Comparison of ENCODE assay signal across 8 cellular contexts in the genomic region with DNA sequence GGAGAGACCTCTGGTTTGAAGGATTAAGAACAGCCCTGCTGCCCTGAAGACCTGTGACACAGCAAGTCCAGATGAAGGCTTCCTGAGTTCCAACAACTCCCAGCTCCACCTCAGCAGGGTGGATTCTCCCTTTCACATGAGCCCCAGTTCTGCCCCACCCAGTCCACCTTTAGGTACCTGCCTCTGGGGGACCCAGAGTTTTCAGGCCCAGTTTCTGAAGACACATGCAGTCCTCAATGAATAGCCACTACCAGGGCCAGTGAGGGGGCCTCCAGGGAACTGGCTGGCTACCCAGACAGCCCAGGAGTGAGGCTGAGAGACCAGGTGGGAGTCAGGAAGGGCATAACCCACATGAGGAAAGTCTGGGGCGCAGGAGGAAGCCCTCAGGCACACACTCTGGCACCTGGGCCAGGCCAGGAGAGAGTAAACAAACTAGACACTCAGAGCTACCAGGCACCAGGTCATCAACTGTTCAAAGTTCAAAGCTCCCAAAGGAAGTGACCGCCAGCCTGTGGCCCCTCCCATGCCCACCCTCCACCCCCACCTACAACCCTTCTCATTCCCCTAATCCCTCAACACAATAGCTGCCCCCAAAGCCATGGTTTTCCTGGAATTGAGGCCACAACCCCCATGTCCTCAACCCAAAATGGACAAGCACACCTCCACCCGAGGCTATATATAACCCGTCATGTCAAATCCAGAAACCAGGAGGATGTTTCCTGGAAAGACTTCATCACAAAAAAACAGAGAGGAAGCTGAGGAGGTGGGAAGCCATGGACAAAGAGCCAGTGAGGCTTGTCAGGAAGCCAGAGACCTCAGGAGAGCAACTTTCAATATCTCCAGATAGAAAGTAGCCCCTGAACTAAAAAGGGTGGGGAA. TPM values are rescaled to one million over a fixed set of nuclear protein-coding genes. Genes with fewer than 3 reads are reported as not detected.
DNase-seq lines count a peak whose midpoint lies in the region; ATAC-seq and TF ChIP-seq lines count a peak whose summit lies in the region.

No MANE protein-coding gene starts in this region.

- peak overlapping the region; percentile 88 for H2AK5ac ChIP-seq in mesenchymal stem cell (ENCODE audit: low read length, severe bottlenecking)

- peaks cover 29% of the 10 kb centered on the region for H3K4me1 Mint-ChIP-seq in type B pancreatic cell (ENCODE audit: unreplicated experiment)

- peak; percentile 57 for DNase-seq in activated effector memory CD4-positive, alpha-beta T cell treated with anti-CD3 and anti-CD28 coated beads, Interleukin-2, amount 50 U/mL, for 16 hours
- no peak for DNase-seq in activated effector memory CD4-positive, alpha-beta T cell treated with Interleukin-2 at 50 U/mL for 16 hours
- DNase-seq in T47D (ENCODE audit: low read depth in 1 of 2, low spot score in 1 of 2) (peak; percentile 64 to 70), mesenchymal stem cell (no peak), type B pancreatic cell (ENCODE audit: extremely low spot score, unreplicated experiment) (no peak), cerebellum (ENCODE audit: low spot score) (no peak)

- in situ Hi-C loops in T47D (cut with HindIII; ENCODE audit: low pct_unique_long_range_greater_than_20kb, low sequenced_read_pairs): no loop called here

- H3K27me3 ChIP-seq in mesenchymal stem cell (ENCODE audit: control insufficient read depth in 1 of 2, insufficient read depth in 1 of 2, low read length in 2 of 2): no peaks in the 10 kb centered on the region

- no peak overlapping the region for H2BK15ac ChIP-seq in mesenchymal stem cell (ENCODE audit: low read depth, poor library complexity, severe bottlenecking)

- H3K4me3 Mint-ChIP-seq in type B pancreatic cell: peak overlapping the region; percentile 85

- H3K9me3 ChIP-seq in mesenchymal stem cell (ENCODE audit: control insufficient read depth, low read length): no peaks in the 10 kb centered on the region

- ATAC-seq in activated CD4-positive, CD25-positive, alpha-beta regulatory T cell treated with anti-CD3 and anti-CD28 coated beads, Interleukin-2, amount 50 U/mL, for 24 hours: no peak
- ATAC-seq in HG03432 (IDR thresholded peaks at IDR 0.05; ENCODE audit: unreplicated experiment): no peak

- H3K36me3 ChIP-seq in mesenchymal stem cell (ENCODE audit: control insufficient read depth in 1 of 2, insufficient read depth in 2 of 2, low read depth in 1 of 2, low read length in 2 of 2): no peaks in the 10 kb centered on the region

- peak overlapping the region; percentile 35 to 69 for H3K18ac ChIP-seq in mesenchymal stem cell (ENCODE audit: low read depth in 1 of 2, low read length in 2 of 2)

- H3K27me3 Mint-ChIP-seq in type B pancreatic cell: no peaks in the 10 kb centered on the region

- TF ChIP-seq CTCF in type B pancreatic cell (conservative IDR thresholded peaks at IDR 0.05): no peak

- H3K27ac ChIP-seq in mesenchymal stem cell (ENCODE audit: low read length, poor library complexity, severe bottlenecking): no peak overlapping the region

- H3K9me3 Mint-ChIP-seq in type B pancreatic cell: no peaks in the 10 kb centered on the region

- peak overlapping the region; percentile 11 for H2BK120ac ChIP-seq in mesenchymal stem cell (ENCODE audit: low read depth, low read length)

- peak overlapping the region in 1 of 2 experiments; percentile 85 for H3K4me3 ChIP-seq in mesenchymal stem cell (ENCODE audit: insufficient read depth in 1 of 2, low read depth in 1 of 2, low read length in 2 of 2)

- peaks cover 5% of the 10 kb centered on the region for H3K79me1 ChIP-seq in mesenchymal stem cell (replicated peaks; ENCODE audit: low read length, poor library complexity, severe bottlenecking)

- peak overlapping the region; percentile 64 for H4K91ac ChIP-seq in mesenchymal stem cell (ENCODE audit: low read length)

- H3K4me2 ChIP-seq in mesenchymal stem cell (ENCODE audit: low read length, poor library complexity, severe bottlenecking): peak overlapping the region; percentile 75

- no peak overlapping the region for H3K23ac ChIP-seq in mesenchymal stem cell (ENCODE audit: low read length in 2 of 2)

- H2BK12ac ChIP-seq in mesenchymal stem cell (ENCODE audit: low read length in 2 of 2): peak overlapping the region; percentile 76 to 86

- H3K36me3 Mint-ChIP-seq in type B pancreatic cell: no peaks in the 10 kb centered on the region

- peaks cover 34% of the 10 kb centered on the region for H3K4me1 ChIP-seq in mesenchymal stem cell (ENCODE audit: control insufficient read depth, insufficient read depth, low read depth, low read length)

- peak overlapping the region; percentile 79 for H3K9ac ChIP-seq in mesenchymal stem cell (ENCODE audit: low read length)

- peak overlapping the region; percentile 12 for H4K8ac ChIP-seq in mesenchymal stem cell (ENCODE audit: low read length)

- H2AFZ ChIP-seq in mesenchymal stem cell (ENCODE audit: low read depth, low read length): no peak overlapping the region

- peak overlapping the region; percentile 40 to 83 for H3K4ac ChIP-seq in mesenchymal stem cell (ENCODE audit: low read depth in 1 of 2, low read length in 2 of 2)

- peak overlapping the region; percentile 33 for H2BK5ac ChIP-seq in mesenchymal stem cell (ENCODE audit: low read depth, low read length, poor library complexity, severe bottlenecking)

- WGBS in mesenchymal stem cell: 60% methylated on average over 2 of the region's 4 CpGs

- H3K27ac Mint-ChIP-seq in type B pancreatic cell: peak overlapping the region; percentile 88

- H3K14ac ChIP-seq in mesenchymal stem cell (ENCODE audit: low read length in 2 of 2): no peak overlapping the region

RNA-seq across cellular contexts. Expression of a gene that starts 2.1 kb away (rescaled TPM):
- polyA plus RNA-seq in mesenchymal stem cell (2013, experiment 1 of 2): 16.2 TPM
- polyA plus RNA-seq in mesenchymal stem cell (2013, experiment 2 of 2): 15.0 TPM
- total RNA-seq in type B pancreatic cell (ENCODE audit: low replicate concordance) (46.6 and 49.1 TPM in 2 replicates), cerebellum (33.6 TPM)

Comparison
In these comparisons a context has a peak if more than half of its experiments do, and no peak if none do; other contexts are left out.
1. DNase-seq: peak in activated effector memory CD4-positive, alpha-beta T cell treated with anti-CD3 and anti-CD28 coated beads, Interleukin-2, amount 50 U/mL, for 16 hours (single experiment) and T47D (2 of 2); none in activated effector memory CD4-positive, alpha-beta T cell treated with Interleukin-2 at 50 U/mL for 16 hours (single experiment), mesenchymal stem cell (single experiment), type B pancreatic cell (single experiment) and cerebellum (single experiment).